In the genomic region with DNA sequence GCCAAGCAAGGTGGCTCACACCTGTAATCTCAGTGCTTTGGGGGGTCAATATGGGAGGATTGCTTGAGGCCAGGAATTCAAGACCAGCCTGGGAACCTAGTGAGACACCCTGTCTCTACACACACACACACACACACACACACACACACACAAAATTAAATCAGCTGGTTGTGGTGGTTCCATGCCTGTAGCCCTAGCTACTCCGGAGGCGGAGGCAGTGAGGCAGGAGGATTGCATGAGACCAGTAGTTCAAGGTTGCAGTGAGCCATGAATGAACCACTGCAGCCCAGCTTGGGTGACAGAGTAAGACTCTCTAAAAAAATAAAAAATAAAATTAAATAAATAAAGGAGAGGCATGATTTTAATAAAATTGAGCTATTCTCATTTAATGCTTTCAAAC, we compare ENCODE assay signal across 15 cellular contexts. TPM values are rescaled to one million over a fixed set of nuclear protein-coding genes. Genes with fewer than 3 reads are reported as not detected.
DNase-seq lines count a peak whose midpoint lies in the region; ATAC-seq and TF ChIP-seq lines count a peak whose summit lies in the region.
"Had no signal": no experiment of that assay in that cellular context is flagged by ENCODE, and none has a peak within 500 bp of the region (broad histone marks: within the 10 kb centered on the region; RNA-seq: fewer than 3 reads in every experiment).

No MANE protein-coding gene starts in this region.

- TF ChIP-seq EP300 in ovary (IDR thresholded peaks at IDR 0.05): no peak

- TF ChIP-seq CTCF in glutamatergic neuron (IDR thresholded peaks at IDR 0.05; ENCODE audit: partially characterized antibody, unreplicated experiment): no peak
- no peak for TF ChIP-seq CTCF in ovary (IDR thresholded peaks at IDR 0.05)
- TF ChIP-seq CTCF in RWPE1 (conservative IDR thresholded peaks at IDR 0.05; ENCODE audit: low read depth): no peak

- TF ChIP-seq POLR2A in ovary (IDR thresholded peaks at IDR 0.05): no peak

- no peaks in the 10 kb centered on the region for H3K9me3 Mint-ChIP-seq in stimulated activated naive CD8-positive, alpha-beta T cell treated with anti-CD3 and anti-CD28 coated beads, Interleukin-15, amount 100 ng/mL, for 72 hours
- peaks cover 18% of the 10 kb centered on the region for H3K9me3 Mint-ChIP-seq in glutamatergic neuron (ENCODE audit: unreplicated experiment)
- H3K9me3 Mint-ChIP-seq in stimulated activated naive B cell treated with anti-CD40 and anti-IgM and Interleukin-4, amounts not matched to agents 10 μg/mL and 1 μg/mL and 100 μg/mL, for 72 hours: no peaks in the 10 kb centered on the region
- H3K9me3 Mint-ChIP-seq: CD14-positive monocyte; CD8-positive, alpha-beta T cell had no signal

- peaks cover 76% of the 10 kb centered on the region for H3K4me1 Mint-ChIP-seq in stimulated activated naive CD8-positive, alpha-beta T cell treated with anti-CD3 and anti-CD28 coated beads, Interleukin-15, amount 100 ng/mL, for 72 hours
- peaks cover 53% of the 10 kb centered on the region for H3K4me1 Mint-ChIP-seq in glutamatergic neuron (ENCODE audit: low read depth, unreplicated experiment)
- peaks cover 29 to 62% of the 10 kb centered on the region in 2 donors for H3K4me1 Mint-ChIP-seq in stimulated activated naive B cell treated with anti-CD40 and anti-IgM and Interleukin-4, amounts not matched to agents 10 μg/mL and 1 μg/mL and 100 μg/mL, for 72 hours

- no peaks in the 10 kb centered on the region for H3K36me3 Mint-ChIP-seq in glutamatergic neuron (ENCODE audit: unreplicated experiment)
- H3K36me3 Mint-ChIP-seq in stimulated activated naive B cell treated with anti-CD40 and anti-IgM and Interleukin-4, amounts not matched to agents 10 μg/mL and 1 μg/mL and 100 μg/mL, for 72 hours: peaks cover 3 to 5% of the 10 kb centered on the region in 2 donors

- H3K27me3 Mint-ChIP-seq in stimulated activated naive CD8-positive, alpha-beta T cell treated with anti-CD3 and anti-CD28 coated beads, Interleukin-15, amount 100 ng/mL, for 72 hours: no peaks in the 10 kb centered on the region
- peaks cover 6% of the 10 kb centered on the region for H3K27me3 Mint-ChIP-seq in glutamatergic neuron (ENCODE audit: unreplicated experiment)
- H3K27me3 Mint-ChIP-seq in stimulated activated naive B cell treated with anti-CD40 and anti-IgM and Interleukin-4, amounts not matched to agents 10 μg/mL and 1 μg/mL and 100 μg/mL, for 72 hours: no peaks in the 10 kb centered on the region
- H3K27me3 Mint-ChIP-seq: B cell had no signal

- ATAC-seq in stimulated activated naive CD8-positive, alpha-beta T cell treated with anti-CD3 and anti-CD28 coated beads, Interleukin-15, Interleukin-2, amounts not matched to agents 100 U/mL and 50 U/mL, for 24 hours: peak; percentile 23
- ATAC-seq in stimulated activated naive CD8-positive, alpha-beta T cell treated with anti-CD3 and anti-CD28 coated beads, Interleukin-15, amount 100 ng/mL, for 72 hours: no peak
- peak; percentile 65 to 72 for ATAC-seq in stimulated activated naive B cell treated with anti-CD40 and anti-IgM and Interleukin-4, amounts not matched to agents 10 μg/mL and 1 μg/mL and 100 μg/mL, for 72 hours (replicated peaks)
- ATAC-seq: CD8-positive, alpha-beta T cell; HCT116 had no signal

- H3K27ac ChIP-seq in ovary (no peak overlapping the region), RWPE1 (no peak overlapping the region)

- 92 to 98% (median 95%) methylated on average over 2 of the region's 2 CpGs for WGBS in ovary, 3 donors

- H3K27me3 ChIP-seq in ovary: no peaks in the 10 kb centered on the region

- H3K4me3 ChIP-seq in ovary: no peak overlapping the region

- H3K4me3 Mint-ChIP-seq in stimulated activated naive CD8-positive, alpha-beta T cell treated with anti-CD3 and anti-CD28 coated beads, Interleukin-15, amount 100 ng/mL, for 72 hours: no peak overlapping the region
- H3K4me3 Mint-ChIP-seq in glutamatergic neuron (ENCODE audit: unreplicated experiment): peak overlapping the region; percentile 52
- H3K4me3 Mint-ChIP-seq in stimulated activated naive B cell treated with anti-CD40 and anti-IgM and Interleukin-4, amounts not matched to agents 10 μg/mL and 1 μg/mL and 100 μg/mL, for 72 hours: no peak overlapping the region
- H3K4me3 Mint-ChIP-seq: B cell; CD14-positive monocyte; CD8-positive, alpha-beta T cell had no signal

- no peak for DNase-seq in stimulated activated naive CD8-positive, alpha-beta T cell treated with anti-CD3 and anti-CD28 coated beads, Interleukin-15, Interleukin-2, amounts not matched to agents 100 U/mL and 50 U/mL, for 24 hours
- no peak for DNase-seq in stimulated activated naive CD8-positive, alpha-beta T cell treated with anti-CD3 and anti-CD28 coated beads, Interleukin-15, amount 100 ng/mL, for 72 hours
- DNase-seq in NCI-H1930 (lab: John Stamatoyannopoulos, UW) (peak; percentile 24 to 40), glutamatergic neuron (peak; percentile 34), ovary (no peak), RWPE1 (ENCODE audit: low spot score) (no peak), MV-4-11 (lab: John Stamatoyannopoulos, UW) (no peak)
- no peak for DNase-seq in stimulated activated naive B cell treated with anti-CD40 and anti-IgM and Interleukin-4, amounts not matched to agents 10 μg/mL and 1 μg/mL and 100 μg/mL, for 72 hours
- DNase-seq: CD8-positive, alpha-beta T cell; COR-L47; DMS153; EL had no signal

- no peaks in the 10 kb centered on the region for H3K9me3 ChIP-seq in ovary

- no peaks in the 10 kb centered on the region for H3K36me3 ChIP-seq in ovary

- CTCF ChIA-PET in RWPE1 (lab: Yijun Ruan, JAX): no interaction called here

- no peak overlapping the region for H3K27ac Mint-ChIP-seq in stimulated activated naive CD8-positive, alpha-beta T cell treated with anti-CD3 and anti-CD28 coated beads, Interleukin-15, amount 100 ng/mL, for 72 hours
- H3K27ac Mint-ChIP-seq in glutamatergic neuron (ENCODE audit: unreplicated experiment): peak overlapping the region; percentile 81
- no peak overlapping the region for H3K27ac Mint-ChIP-seq in stimulated activated naive B cell treated with anti-CD40 and anti-IgM and Interleukin-4, amounts not matched to agents 10 μg/mL and 1 μg/mL and 100 μg/mL, for 72 hours
- H3K27ac Mint-ChIP-seq: CD14-positive monocyte; CD8-positive, alpha-beta T cell had no signal

- intact Hi-C loops in ovary (cut with DNase I): no loop called here

- H3K4me1 ChIP-seq in ovary (ENCODE audit: insufficient read depth): no peaks in the 10 kb centered on the region

- POLR2A ChIA-PET in RWPE1 (lab: Yijun Ruan, JAX; ENCODE audit: low non-redundant PET): no interaction called here

RNA-seq across cellular contexts. Expression of a gene that starts 13.1 kb away (rescaled TPM):
- 122 TPM for total RNA-seq in glutamatergic neuron (ENCODE audit: unreplicated experiment)
- 10 to 100 TPM in 5 of 7 donors, 1 to 10 TPM in 2; 7.6 to 91.3 (median 11.2) TPM for total RNA-seq in ovary
- 10 to 100 TPM in 1 of 2 donors, 1 to 10 TPM in 1; 6.3 to 11.0 TPM for polyA plus RNA-seq in ovary

Comparison
In these comparisons a context has a peak if more than half of its experiments do, and no peak if none do; other contexts are left out.
1. DNase-seq: peak in NCI-H1930 (2 of 2) and glutamatergic neuron (single experiment); none in stimulated activated naive CD8-positive, alpha-beta T cell treated with anti-CD3 and anti-CD28 coated beads, Interleukin-15, Interleukin-2, amounts not matched to agents 100 U/mL and 50 U/mL, for 24 hours (single experiment), stimulated activated naive CD8-positive, alpha-beta T cell treated with anti-CD3 and anti-CD28 coated beads, Interleukin-15, amount 100 ng/mL, for 72 hours (0 of 2), stimulated activated naive B cell treated with anti-CD40 and anti-IgM and Interleukin-4, amounts not matched to agents 10 μg/mL and 1 μg/mL and 100 μg/mL, for 72 hours (single experiment), ovary (0 of 5), RWPE1 (single experiment) and MV-4-11 (single experiment).